4 cellular contexts compared by ENCODE assay signal in genomic region chr10:8894148-8894547, GRCh38.
"Had no signal": no experiment of that assay in that cellular context is flagged by ENCODE, and none has a peak within 500 bp of the region (broad histone marks: within the 10 kb centered on the region; RNA-seq: fewer than 3 reads in every experiment).

No MANE protein-coding gene starts in this region.

- H3K4me2 ChIP-seq: GM23338 had no signal

- H2AFZ ChIP-seq: GM23338 had no signal

- H3K4me3 Mint-ChIP-seq: GM23338, H9 had no signal

- H3K4me1 Mint-ChIP-seq: GM23338, H9 had no signal

- H3K27ac Mint-ChIP-seq: GM23338, H9 had no signal

- H3K4me3 ChIP-seq: GM23338 had no signal

- DNase-seq: H9, HCEC 1CT, IMR-90 had no signal

- H3K9me3 Mint-ChIP-seq: GM23338, H9 had no signal

- ATAC-seq: GM23338 had no signal
